Comparison of ENCODE assay signal across 21 cellular contexts in the genomic region with DNA sequence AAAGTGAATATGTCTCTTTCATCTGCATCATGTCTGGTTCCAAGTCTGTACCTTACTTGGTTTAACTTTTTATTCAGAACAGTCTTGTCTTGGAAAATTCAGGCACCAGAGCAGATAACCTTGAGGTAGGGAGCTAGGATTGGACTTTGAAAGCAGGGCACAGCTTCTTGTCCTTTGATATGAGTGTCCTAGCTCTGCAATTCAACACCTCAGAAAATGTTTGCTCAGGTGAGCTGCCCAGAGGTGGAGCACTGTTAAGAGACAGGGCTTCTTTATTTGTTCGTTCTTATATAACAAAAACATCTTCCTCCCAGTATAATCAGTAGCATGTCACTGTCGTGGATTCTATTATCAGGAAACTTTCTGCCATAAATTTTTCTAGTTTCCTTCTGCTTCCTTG.
DNase-seq lines count a peak whose midpoint lies in the region; ATAC-seq and TF ChIP-seq lines count a peak whose summit lies in the region.
"Had no signal": no experiment of that assay in that cellular context is flagged by ENCODE, and none has a peak within 500 bp of the region (broad histone marks: within the 10 kb centered on the region; RNA-seq: fewer than 3 reads in every experiment).

No MANE protein-coding gene starts in this region.

- DNase-seq in COLO668 (lab: John Stamatoyannopoulos, UW; ENCODE audit: unreplicated experiment) (peak; percentile 9), NCI-H526 treated with DMSO at 0.1 percent for 48 hours (lab: John Stamatoyannopoulos, UW) (peak; percentile 67), left lobe of liver (ENCODE audit: low spot score) (no peak), testis (no peak), NCI-H1930 (lab: John Stamatoyannopoulos, UW) (no peak)
- DNase-seq: activated CD4-positive, alpha-beta T cell treated with anti-CD3 and anti-CD28 coated beads for 48 hours; activated CD8-positive, alpha-beta memory T cell treated with anti-CD3 and anti-CD28 coated beads, Interleukin-2, amount 10 ng/mL, durations not matched to agents 7 days and 5 days; DMS 273 treated with DMSO at 0.1 percent for 48 hours; esophagus squamous epithelium; natural killer cell; Right ventricle myocardium superior; sigmoid colon had no signal

- no peak for TF ChIP-seq POLR2A in testis (IDR thresholded peaks at IDR 0.05)

- H3K27ac ChIP-seq in testis, result no peak overlapping the region
- H3K27ac ChIP-seq: esophagus squamous epithelium, gastroesophageal sphincter, KMS-11, sigmoid colon had no signal

- no peak for TF ChIP-seq CTCF in testis (IDR thresholded peaks at IDR 0.05)

- peak overlapping the region; percentile 27 to 70 (median 37) for H3K27ac Mint-ChIP-seq in IgD-negative memory B cell
- H3K27ac Mint-ChIP-seq: activated CD8-positive, alpha-beta memory T cell treated with anti-CD3 and anti-CD28 coated beads, Interleukin-2, amount 10 ng/mL, durations not matched to agents 7 days and 5 days; activated naive CD4-positive, alpha-beta T cell treated with anti-CD3 and anti-CD28 coated beads, Interleukin-2, amount 50 U/mL, for 24 hours; activated T-helper 1 cell treated with anti-CD3 and anti-CD28 coated beads, Interleukin-12 subunit alpha, Interleukin-12 subunit beta, Interleukin-2, Interleukin-4 antibody, amounts not matched to agents 30 ng/mL and 10 ng/mL and 1 ng/mL, durations not matched to agents 14 hours and 24 hours and 36 hours; CD14-positive monocyte; natural killer cell; stimulated activated effector memory CD8-positive, alpha-beta T cell treated with anti-CD3 and anti-CD28 coated beads, Interleukin-12 subunit alpha, Interleukin-12 subunit beta, amount 100 ng/mL, for 72 hours had no signal

- H3K36me3 ChIP-seq in testis (ENCODE audit: low read depth, missing control alignments), result no peaks in the 10 kb centered on the region
- H3K36me3 ChIP-seq: esophagus squamous epithelium, gastroesophageal sphincter, sigmoid colon had no signal

- peak overlapping the region in 3 of 4 donors; percentile 2 to 39 (median 13) for H3K4me3 Mint-ChIP-seq in IgD-negative memory B cell
- H3K4me3 Mint-ChIP-seq: activated CD8-positive, alpha-beta memory T cell treated with anti-CD3 and anti-CD28 coated beads, Interleukin-2, amount 10 ng/mL, durations not matched to agents 7 days and 5 days; activated naive CD4-positive, alpha-beta T cell treated with anti-CD3 and anti-CD28 coated beads, Interleukin-2, amount 50 U/mL, for 24 hours; activated T-helper 1 cell treated with anti-CD3 and anti-CD28 coated beads, Interleukin-12 subunit alpha, Interleukin-12 subunit beta, Interleukin-2, Interleukin-4 antibody, amounts not matched to agents 30 ng/mL and 10 ng/mL and 1 ng/mL, durations not matched to agents 14 hours and 24 hours and 36 hours; CD14-positive monocyte; natural killer cell; stimulated activated effector memory CD8-positive, alpha-beta T cell treated with anti-CD3 and anti-CD28 coated beads, Interleukin-12 subunit alpha, Interleukin-12 subunit beta, amount 100 ng/mL, for 72 hours had no signal

- H3K4me3 ChIP-seq in testis, result no peak overlapping the region
- H3K4me3 ChIP-seq: esophagus squamous epithelium, gastroesophageal sphincter, sigmoid colon had no signal

- H3K27me3 Mint-ChIP-seq in IgD-negative memory B cell, result no peaks in the 10 kb centered on the region
- H3K27me3 Mint-ChIP-seq: activated CD8-positive, alpha-beta memory T cell treated with anti-CD3 and anti-CD28 coated beads, Interleukin-2, amount 10 ng/mL, durations not matched to agents 7 days and 5 days; activated naive CD4-positive, alpha-beta T cell treated with anti-CD3 and anti-CD28 coated beads, Interleukin-2, amount 50 U/mL, for 24 hours had no signal

- no peaks in the 10 kb centered on the region for H3K27me3 ChIP-seq in testis
- H3K27me3 ChIP-seq: esophagus squamous epithelium, gastroesophageal sphincter, sigmoid colon had no signal

- WGBS in testis, 2 donors, result 46% methylated on average over 2 of the region's 2 CpGs

- H3K9me3 Mint-ChIP-seq in IgD-negative memory B cell, result no peaks in the 10 kb centered on the region
- H3K9me3 Mint-ChIP-seq: activated naive CD4-positive, alpha-beta T cell treated with anti-CD3 and anti-CD28 coated beads, Interleukin-2, amount 50 U/mL, for 24 hours; activated T-helper 1 cell treated with anti-CD3 and anti-CD28 coated beads, Interleukin-12 subunit alpha, Interleukin-12 subunit beta, Interleukin-2, Interleukin-4 antibody, amounts not matched to agents 30 ng/mL and 10 ng/mL and 1 ng/mL, durations not matched to agents 14 hours and 24 hours and 36 hours; CD14-positive monocyte; natural killer cell; stimulated activated effector memory CD8-positive, alpha-beta T cell treated with anti-CD3 and anti-CD28 coated beads, Interleukin-12 subunit alpha, Interleukin-12 subunit beta, amount 100 ng/mL, for 72 hours had no signal

- no peaks in the 10 kb centered on the region for H3K4me1 ChIP-seq in testis
- H3K4me1 ChIP-seq: esophagus squamous epithelium had no signal

- H3K4me1 Mint-ChIP-seq in IgD-negative memory B cell, result peaks cover 26 to 39% (median 38%) of the 10 kb centered on the region in 3 donors

- peaks cover 10% of the 10 kb centered on the region for H3K36me3 Mint-ChIP-seq in IgD-negative memory B cell
- H3K36me3 Mint-ChIP-seq: natural killer cell had no signal

- intact Hi-C loops in testis (cut with DNase I; ENCODE audit: low total_unique reads), result no loop called here

- ATAC-seq in left lobe of liver, result peak; percentile 55
- no peak for ATAC-seq in SK-N-SH treated with all-trans-retinoic acid at 6 μM for 48 hours
- no peak for ATAC-seq in GM19395 (IDR thresholded peaks at IDR 0.05; ENCODE audit: unreplicated experiment)
- ATAC-seq: activated CD8-positive, alpha-beta memory T cell treated with anti-CD3 and anti-CD28 coated beads, Interleukin-2, amount 10 ng/mL, durations not matched to agents 7 days and 5 days; gastroesophageal sphincter; natural killer cell; stimulated activated effector memory CD8-positive, alpha-beta T cell treated with anti-CD3 and anti-CD28 coated beads, Interleukin-12 subunit alpha, Interleukin-12 subunit beta, amount 100 ng/mL, for 72 hours had no signal

- H3K9me3 ChIP-seq in testis, result no peaks in the 10 kb centered on the region
- H3K9me3 ChIP-seq: esophagus squamous epithelium, gastroesophageal sphincter, sigmoid colon had no signal

TF ChIP-seq in SK-N-SH treated with all-trans-retinoic acid at 6 μM for 48 hours, 23 proteins besides CTCF, POLR2A, EP300 and RAD21:
- no peak for TF ChIP-seq POU6F1 (CRISPR knock-in tag; IDR thresholded peaks at IDR 0.05; ENCODE audit: borderline replicate concordance, low read depth)
- TF ChIP-seq TOX (CRISPR knock-in tag; IDR thresholded peaks at IDR 0.05; ENCODE audit: borderline replicate concordance), result no peak
- TF ChIP-seq TSHZ2 (CRISPR knock-in tag; IDR thresholded peaks at IDR 0.05), result no peak
- no peak for TF ChIP-seq ESRRG (CRISPR knock-in tag; IDR thresholded peaks at IDR 0.05)
- no peak for TF ChIP-seq PPARA (CRISPR knock-in tag; IDR thresholded peaks at IDR 0.05; ENCODE audit: borderline replicate concordance)
- no peak for TF ChIP-seq CSDC2 (CRISPR knock-in tag; IDR thresholded peaks at IDR 0.05)
- no peak for TF ChIP-seq ZFP3 (CRISPR knock-in tag; IDR thresholded peaks at IDR 0.05)
- no peak for TF ChIP-seq ARNTL (CRISPR knock-in tag; IDR thresholded peaks at IDR 0.05; ENCODE audit: borderline replicate concordance, low read depth)
- no peak for TF ChIP-seq SNAI2 (CRISPR knock-in tag; IDR thresholded peaks at IDR 0.05)
- no peak for TF ChIP-seq ZNF70 (CRISPR knock-in tag; IDR thresholded peaks at IDR 0.05)

Comparison
In these comparisons a context has a peak if more than half of its experiments do, and no peak if none do; other contexts are left out.
1. DNase-seq: peak in COLO668 (single experiment) and NCI-H526 treated with DMSO at 0.1 percent for 48 hours (single experiment); none in left lobe of liver (single experiment), testis (single experiment) and NCI-H1930 (0 of 2).